In the genomic region with DNA sequence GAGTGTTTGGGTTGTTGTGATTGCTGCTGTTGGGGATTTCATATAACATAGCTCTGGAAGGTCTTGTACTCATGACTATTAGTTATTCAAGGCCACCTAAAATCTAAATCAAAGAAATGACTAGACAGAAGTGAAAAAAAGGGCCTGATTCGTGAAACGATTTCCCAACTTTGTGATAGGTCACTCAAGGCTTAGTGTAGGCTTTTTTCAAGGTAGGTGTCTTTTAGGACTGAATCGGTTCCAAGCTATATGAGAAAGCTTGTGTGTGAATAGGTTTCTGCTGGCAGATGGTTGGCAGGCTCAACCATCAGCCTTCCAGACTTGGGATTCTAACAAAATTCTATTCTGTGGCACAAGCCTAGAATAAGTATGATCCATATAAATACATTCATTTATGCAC, we compare ENCODE assay signal across 16 cellular contexts.
DNase-seq lines count a peak whose midpoint lies in the region; ATAC-seq, FAIRE-seq and TF ChIP-seq lines count a peak whose summit lies in the region.
"Had no signal": no experiment of that assay in that cellular context is flagged by ENCODE, and none has a peak within 500 bp of the region (broad histone marks: within the 10 kb centered on the region; RNA-seq: fewer than 3 reads in every experiment).

No MANE protein-coding gene starts in this region.

- ATAC-seq in GM18511 (IDR thresholded peaks at IDR 0.05; ENCODE audit: unreplicated experiment): peak; percentile 13
- no peak for ATAC-seq in HepG2

- TF ChIP-seq POLR2A in HepG2 (IDR thresholded peaks at IDR 0.05; ENCODE audit: insufficient read depth in 1 of 2, low read depth in 2 of 2, low read length in 2 of 2) (no peak), spleen (IDR thresholded peaks at IDR 0.05) (no peak)

- POLR2A ChIA-PET in HepG2 (lab: Yijun Ruan, JAX): no interaction called here

- TF ChIP-seq EP300 in HepG2 (IDR thresholded peaks at IDR 0.05; ENCODE audit: low read depth in 2 of 2, low read length in 2 of 2) (no peak), HepG2 (CRISPR knock-in tag; IDR thresholded peaks at IDR 0.05; ENCODE audit: borderline replicate concordance) (no peak)

- in situ Hi-C loops in HepG2 (cut with HindIII; ENCODE audit: extremely low pct_ligation_motif_present, low pct_unique_long_range_greater_than_20kb): no loop called here

- BruUV-seq in HepG2 (replicated peaks; lab: Mats Ljungman, UMichigan): no TSS peak

- DNase-seq in HepG2 (ENCODE audit: low spot score) (no peak), spleen (no peak), DMS53 (lab: John Stamatoyannopoulos, UW) (no peak), NCI-H510A treated with DMSO at 0.1 percent for 48 hours (lab: John Stamatoyannopoulos, UW) (no peak), head of caudate nucleus (no peak), GM19238 (ENCODE audit: insufficient read length, low spot score) (no peak)
- DNase-seq: activated CD8-positive, alpha-beta memory T cell treated with anti-CD3 and anti-CD28 coated beads, Interleukin-2, amount 50 U/mL, for 48 hours; CD8-positive, alpha-beta memory T cell; KBM-7; NCI-H2029 treated with DMSO at 0.1 percent for 48 hours; pancreas; uterus had no signal

- H3K27ac ChIP-seq in angular gyrus (ENCODE audit: low read depth, low read length): peak overlapping the region; percentile 88
- no peak overlapping the region for H3K27ac ChIP-seq in HepG2 (ENCODE audit: extremely low read length, insufficient read depth, low read length)
- peak overlapping the region in 5 of 8 donors; percentile 48 to 72 (median 59) for H3K27ac ChIP-seq in spleen
- H3K27ac ChIP-seq: uterus had no signal

- CTCF ChIA-PET in HepG2 (lab: Yijun Ruan, JAX; ENCODE audit: low intra/inter-chr PET ratio, low total read pairs): no interaction called here

- H3K9me3 ChIP-seq in HepG2 (ENCODE audit: low read length) (no peaks in the 10 kb centered on the region), spleen (no peaks in the 10 kb centered on the region)
- H3K9me3 ChIP-seq: pancreas, uterus had no signal

- H2AFZ ChIP-seq in HepG2 (ENCODE audit: low read length): no peak overlapping the region

- TF ChIP-seq RAD21 in HepG2 (CRISPR knock-in tag; IDR thresholded peaks at IDR 0.05): no peak

- intact Hi-C loops in HepG2 (cut with micrococcal nuclease; ENCODE audit: unreplicated experiment) (no loop called here), spleen (cut with DNase I; ENCODE audit: low total_unique reads) (no loop called here), head of caudate nucleus (cut with DNase I) (no loop called here)

- no peak overlapping the region for H3K9ac ChIP-seq in HepG2 (ENCODE audit: insufficient read depth, low read depth, low read length)

- peaks cover 97% of the 10 kb centered on the region for H3K79me2 ChIP-seq in HepG2 (ENCODE audit: insufficient read depth, low read length)

- TF ChIP-seq CTCF in HepG2 (CRISPR knock-in tag; IDR thresholded peaks at IDR 0.05) (no peak), spleen (IDR thresholded peaks at IDR 0.05 in 8 of 11, conservative IDR thresholded peaks at IDR 0.05 in 3 of 11) (no peak)

- no peaks in the 10 kb centered on the region for H3K27me3 ChIP-seq in HepG2 (ENCODE audit: control insufficient read depth in 1 of 2, insufficient read depth in 2 of 2, low read length in 2 of 2)
- no peaks in the 10 kb centered on the region for H3K27me3 ChIP-seq in spleen (replicated peaks in 1 of 7)
- H3K27me3 ChIP-seq: pancreas, uterus had no signal

- H3K4me3 ChIP-seq in HepG2 (replicated peaks in 1 of 3; ENCODE audit: insufficient read depth in 1 of 3, low read depth in 2 of 3, low read length in 3 of 3) (no peak overlapping the region), spleen (no peak overlapping the region)
- H3K4me3 ChIP-seq: pancreas, uterus had no signal

- no peak overlapping the region for H3K4me2 ChIP-seq in HepG2 (ENCODE audit: low read depth, low read length)

- H3K4me1 ChIP-seq in HepG2 (ENCODE audit: insufficient read depth, low read length) (peaks cover 52% of the 10 kb centered on the region), spleen (peaks cover 0 to 25% (median 9%) of the 10 kb centered on the region in 6 donors)
- H3K4me1 ChIP-seq: uterus had no signal

- 98% methylated on average over 3 of the region's 3 CpGs for WGBS in HepG2 (ENCODE audit: low lambda C conversion rate)
- 67 to 80% (median 73%) methylated on average over 3 of the region's 3 CpGs for WGBS in spleen, 5 donors

- H4K20me1 ChIP-seq in HepG2 (ENCODE audit: insufficient read depth, low read length): no peaks in the 10 kb centered on the region

- no peak for FAIRE-seq in HepG2 (lab: Jason Lieb, UNC)
- FAIRE-seq: islet of Langerhans, pancreas, RCC 7860 had no signal

- H3K36me3 ChIP-seq in HepG2 (replicated peaks in 1 of 2; ENCODE audit: control insufficient read depth in 1 of 2, insufficient read depth in 2 of 2, low read length in 2 of 2): no peaks in the 10 kb centered on the region
- H3K36me3 ChIP-seq in spleen: no peaks in the 10 kb centered on the region
- H3K36me3 ChIP-seq: pancreas, uterus had no signal

TF ChIP-seq in HepG2, 621 proteins besides CTCF, POLR2A, EP300 and RAD21:
- TF ChIP-seq FOXJ3 (CRISPR knock-in tag; IDR thresholded peaks at IDR 0.05; ENCODE audit: borderline replicate concordance): no peak
- no peak for TF ChIP-seq PHB2 (IDR thresholded peaks at IDR 0.05; ENCODE audit: partially characterized antibody)
- TF ChIP-seq CCDC6 (CRISPR knock-in tag; IDR thresholded peaks at IDR 0.05): 0 out of 2 replicates have a peak, but pooled peaks have one; percentile 23
- TF ChIP-seq GTF2F1 (IDR thresholded peaks at IDR 0.05; ENCODE audit: low read length): no peak
- TF ChIP-seq YEATS4 (CRISPR knock-in tag; IDR thresholded peaks at IDR 0.05; ENCODE audit: borderline replicate concordance): no peak
- TF ChIP-seq, protein P1, sequence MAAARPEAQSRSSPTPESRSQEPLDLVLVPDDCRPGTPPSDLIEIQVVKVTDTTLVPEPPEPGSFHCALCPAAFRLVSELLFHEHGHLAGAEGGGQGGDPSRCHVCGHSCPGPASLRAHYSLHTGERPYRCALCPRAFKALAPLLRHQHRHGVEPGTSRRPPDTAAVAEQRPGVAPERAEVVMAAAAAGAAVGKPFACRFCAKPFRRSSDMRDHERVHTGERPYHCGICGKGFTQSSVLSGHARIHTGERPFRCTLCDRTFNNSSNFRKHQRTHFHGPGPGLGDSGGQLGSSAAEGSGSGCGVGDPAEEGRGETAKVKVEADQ (CRISPR knock-in tag; IDR thresholded peaks at IDR 0.05; ENCODE audit: borderline replicate concordance): no peak
